In the genomic region with DNA sequence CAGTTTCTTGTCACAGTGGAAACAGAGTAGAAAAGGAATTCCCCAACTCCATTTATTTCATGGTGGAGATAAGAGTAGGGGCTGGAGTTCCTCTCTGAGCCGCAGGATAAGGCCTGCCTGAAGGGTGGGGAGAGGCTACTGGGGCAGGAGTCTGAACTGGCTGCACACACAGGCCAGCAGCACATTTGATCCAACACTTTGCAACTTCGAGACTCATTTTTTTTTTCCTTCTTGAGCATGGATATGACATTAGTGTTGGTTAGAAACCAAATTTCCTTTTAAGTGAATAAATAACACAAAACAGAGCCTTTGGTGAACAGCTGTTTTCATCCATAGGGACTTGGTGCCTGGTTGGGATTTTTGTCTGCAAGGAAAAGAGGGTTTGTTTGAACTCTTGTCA, we compare ENCODE assay signal across 22 cellular contexts.
"Had no signal": no experiment of that assay in that cellular context is flagged by ENCODE, and none has a peak within 500 bp of the region (broad histone marks: within the 10 kb centered on the region; RNA-seq: fewer than 3 reads in every experiment).

No MANE protein-coding gene starts in this region.

- DNase-seq: activated CD4-positive, alpha-beta T cell treated with anti-CD3 and anti-CD28 coated beads, Interleukin-2, amount 10 ng/mL, durations not matched to agents 24 days and 14 days; activated CD8-positive, alpha-beta memory T cell treated with anti-CD3 and anti-CD28 coated beads, Interleukin-2, amount 50 U/mL, for 4 hours; activated effector memory CD4-positive, alpha-beta T cell treated with Interleukin-2 at 50 U/mL for 16 hours; activated naive CD4-positive, alpha-beta T cell treated with anti-CD3 and anti-CD28 coated beads, Interleukin-2, amount 10 ng/mL, durations not matched to agents 7 days and 5 days; activated naive CD8-positive, alpha-beta T cell treated with anti-CD3 and anti-CD28 coated beads, Interleukin-2, amount 50 U/mL, for 24 hours; activated T-cell treated with anti-CD3 and anti-CD28 coated beads, Interleukin-2, amount 50 U/mL, for 4 hours; anterior cingulate cortex; cerebellar nuclear complex; cortex of kidney; effector CD4-positive, alpha-beta T cell; foreskin fibroblast; glutamatergic neuron; nephron progenitor cell; posterior cingulate gyrus; SJCRH30; small intestine; stimulated activated CD4-positive, alpha-beta T cell treated with anti-CD3 and anti-CD28 coated beads, Interleukin-15, amount 100 ng/mL, for 24 hours; stimulated activated CD4-positive, alpha-beta T cell treated with anti-CD3 and anti-CD28 coated beads, Interleukin-2, amount 100 ng/mL, for 48 hours; T1000 had no signal

- H3K27me3 Mint-ChIP-seq: type B pancreatic cell had no signal

- H3K27ac ChIP-seq: SJCRH30 had no signal

- H3K27me3 ChIP-seq: SJCRH30 had no signal

- H3K4me3 ChIP-seq: SJCRH30 had no signal

- H3K4me3 Mint-ChIP-seq: activated CD4-positive, alpha-beta T cell treated with anti-CD3 and anti-CD28 coated beads, Interleukin-2, amount 10 ng/mL, durations not matched to agents 24 days and 14 days; activated naive CD4-positive, alpha-beta T cell treated with anti-CD3 and anti-CD28 coated beads, Interleukin-2, amount 10 ng/mL, durations not matched to agents 7 days and 5 days; activated naive CD8-positive, alpha-beta T cell treated with anti-CD3 and anti-CD28 coated beads, Interleukin-2, amount 50 U/mL, for 24 hours; activated T-cell treated with anti-CD3 and anti-CD28 coated beads, Interleukin-2, amount 50 U/mL, for 4 hours; nephron progenitor cell; stimulated activated naive CD8-positive, alpha-beta T cell treated with anti-CD3 and anti-CD28 coated beads, Interleukin-15, Interleukin-2, amounts not matched to agents 100 ng/mL and 50 ng/mL, for 24 hours; type B pancreatic cell had no signal

- ATAC-seq: activated naive CD8-positive, alpha-beta T cell treated with anti-CD3 and anti-CD28 coated beads, Interleukin-2, amount 50 U/mL, for 24 hours; activated T-cell treated with anti-CD3 and anti-CD28 coated beads, Interleukin-2, amount 50 U/mL, for 4 hours; left lobe of liver had no signal

- H3K36me3 ChIP-seq: SJCRH30 had no signal

- H3K27ac Mint-ChIP-seq: activated CD4-positive, alpha-beta T cell treated with anti-CD3 and anti-CD28 coated beads, Interleukin-2, amount 10 ng/mL, durations not matched to agents 24 days and 14 days; activated naive CD4-positive, alpha-beta T cell treated with anti-CD3 and anti-CD28 coated beads, Interleukin-2, amount 10 ng/mL, durations not matched to agents 7 days and 5 days; activated naive CD8-positive, alpha-beta T cell treated with anti-CD3 and anti-CD28 coated beads, Interleukin-2, amount 50 U/mL, for 24 hours; nephron progenitor cell; stimulated activated naive CD8-positive, alpha-beta T cell treated with anti-CD3 and anti-CD28 coated beads, Interleukin-15, Interleukin-2, amounts not matched to agents 100 ng/mL and 50 ng/mL, for 24 hours; type B pancreatic cell had no signal
